In the genomic region with DNA sequence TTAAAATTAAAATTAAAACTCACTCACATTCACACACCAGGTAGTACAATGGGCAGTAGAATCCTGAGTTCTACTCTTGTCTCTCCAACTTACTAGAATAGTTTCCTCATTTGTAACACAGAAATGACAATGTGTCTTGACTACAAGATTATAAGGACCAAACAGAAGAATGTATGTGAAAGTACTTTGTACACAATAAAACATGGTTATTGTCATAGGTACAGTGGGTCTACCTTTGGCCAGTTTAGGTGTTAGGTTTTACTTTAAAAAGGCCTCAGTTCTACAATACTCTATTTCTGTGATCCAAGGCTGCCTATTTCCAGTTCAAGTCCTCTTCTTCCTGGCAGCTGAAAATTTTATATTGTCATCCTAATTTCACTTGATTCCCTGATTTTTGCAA, we compare ENCODE assay signal across 20 cellular contexts. TPM values are rescaled to one million over a fixed set of nuclear protein-coding genes. Genes with fewer than 3 reads are reported as not detected.
DNase-seq lines count a peak whose midpoint lies in the region; ATAC-seq and TF ChIP-seq lines count a peak whose summit lies in the region.
"Had no signal": no experiment of that assay in that cellular context is flagged by ENCODE, and none has a peak within 500 bp of the region (broad histone marks: within the 10 kb centered on the region; RNA-seq: fewer than 3 reads in every experiment).

No MANE protein-coding gene starts in this region.

- no peak for ATAC-seq in stimulated activated naive CD8-positive, alpha-beta T cell treated with anti-CD3 and anti-CD28 coated beads, Interleukin-15, Interleukin-2, amounts not matched to agents 100 U/mL and 50 U/mL, for 24 hours
- ATAC-seq in left colon = peak; percentile 54
- no peak for ATAC-seq in GM18858 (IDR thresholded peaks at IDR 0.05; ENCODE audit: unreplicated experiment)
- ATAC-seq: SK-N-SH treated with all-trans-retinoic acid at 6 μM for 48 hours had no signal

- POLR2A ChIA-PET in activated CD4-positive, alpha-beta memory T cell treated with anti-CD3 and anti-CD28 coated beads, Interleukin-2, amount 10 ng/mL, durations not matched to agents 7 days and 5 days (lab: Charles Lee) = interaction anchor here (1.2 to 2.7 kb wide), 5 partner anchors 9 to 223 kb away, joined by 3 to 29 read pairs (median 7); no protein-coding TSS in a partner anchor

- no peaks in the 10 kb centered on the region for H3K27me3 Mint-ChIP-seq in stimulated activated naive CD8-positive, alpha-beta T cell treated with anti-CD3 and anti-CD28 coated beads, Interleukin-15, Interleukin-2, amounts not matched to agents 100 ng/mL and 50 ng/mL, for 24 hours
- H3K27me3 Mint-ChIP-seq in activated CD4-positive, alpha-beta memory T cell treated with anti-CD3 and anti-CD28 coated beads, Interleukin-2, amount 10 ng/mL, durations not matched to agents 7 days and 5 days = no peaks in the 10 kb centered on the region
- H3K27me3 Mint-ChIP-seq: activated B cell treated with CpG ODN at 0.5 μM for 24 hours had no signal

- CTCF ChIA-PET in activated CD4-positive, alpha-beta memory T cell treated with anti-CD3 and anti-CD28 coated beads, Interleukin-2, amount 10 ng/mL, durations not matched to agents 7 days and 5 days (lab: Charles Lee) = interaction anchor here (0.7 to 4.1 kb wide), 7 partner anchors 11 to 1462 kb away, joined by 4 to 21 read pairs (median 12); no protein-coding TSS in a partner anchor

- no peak for DNase-seq in stimulated activated naive CD8-positive, alpha-beta T cell treated with anti-CD3 and anti-CD28 coated beads, Interleukin-15, Interleukin-2, amounts not matched to agents 100 U/mL and 50 U/mL, for 24 hours
- DNase-seq in activated CD4-positive, alpha-beta memory T cell treated with anti-CD3 and anti-CD28 coated beads, Interleukin-2, amount 10 ng/mL, durations not matched to agents 7 days and 5 days = no peak
- DNase-seq in left colon = no peak
- DNase-seq in right atrium auricular region (ENCODE audit: low spot score) = no peak
- no peak for DNase-seq in DMS 273 treated with DMSO at 0.1 percent for 48 hours (lab: John Stamatoyannopoulos, UW)
- DNase-seq: activated B cell treated with CpG ODN at 0.5 μM for 24 hours; activated CD8-positive, alpha-beta memory T cell treated with anti-CD3 and anti-CD28 coated beads for 24 hours; adrenal gland; DMS79; GF-D8; GM23248; islet precursor cell; NCI-H82; posterior cingulate gyrus; right lobe of liver had no signal

- H3K9me3 ChIP-seq in right atrium auricular region = no peaks in the 10 kb centered on the region
- H3K9me3 ChIP-seq: adrenal gland, right lobe of liver, tibial nerve had no signal

- no peaks in the 10 kb centered on the region for H3K27me3 ChIP-seq in right atrium auricular region
- H3K27me3 ChIP-seq: adrenal gland, right lobe of liver, tibial nerve had no signal

- TF ChIP-seq CTCF in right atrium auricular region (IDR thresholded peaks at IDR 0.05) = no peak

- H3K36me3 Mint-ChIP-seq in stimulated activated naive CD8-positive, alpha-beta T cell treated with anti-CD3 and anti-CD28 coated beads, Interleukin-15, Interleukin-2, amounts not matched to agents 100 ng/mL and 50 ng/mL, for 24 hours (ENCODE audit: low read depth) = no peaks in the 10 kb centered on the region
- H3K36me3 Mint-ChIP-seq in activated CD4-positive, alpha-beta memory T cell treated with anti-CD3 and anti-CD28 coated beads, Interleukin-2, amount 10 ng/mL, durations not matched to agents 7 days and 5 days (ENCODE audit: low read depth) = no peaks in the 10 kb centered on the region

- no peak overlapping the region for H3K4me3 ChIP-seq in right atrium auricular region
- H3K4me3 ChIP-seq: adrenal gland, right lobe of liver had no signal

- peaks cover 67% of the 10 kb centered on the region for H3K4me1 Mint-ChIP-seq in stimulated activated naive CD8-positive, alpha-beta T cell treated with anti-CD3 and anti-CD28 coated beads, Interleukin-15, Interleukin-2, amounts not matched to agents 100 ng/mL and 50 ng/mL, for 24 hours (ENCODE audit: low read depth)
- H3K4me1 Mint-ChIP-seq in activated CD4-positive, alpha-beta memory T cell treated with anti-CD3 and anti-CD28 coated beads, Interleukin-2, amount 10 ng/mL, durations not matched to agents 7 days and 5 days = peaks cover 57% of the 10 kb centered on the region

- peak overlapping the region; percentile 52 for H3K27ac Mint-ChIP-seq in stimulated activated naive CD8-positive, alpha-beta T cell treated with anti-CD3 and anti-CD28 coated beads, Interleukin-15, Interleukin-2, amounts not matched to agents 100 ng/mL and 50 ng/mL, for 24 hours
- peak overlapping the region; percentile 89 for H3K27ac Mint-ChIP-seq in activated CD4-positive, alpha-beta memory T cell treated with anti-CD3 and anti-CD28 coated beads, Interleukin-2, amount 10 ng/mL, durations not matched to agents 7 days and 5 days
- H3K27ac Mint-ChIP-seq: activated B cell treated with CpG ODN at 0.5 μM for 24 hours had no signal

- H3K27ac ChIP-seq in right atrium auricular region = no peak overlapping the region
- H3K27ac ChIP-seq: tibial nerve had no signal

- peaks cover 0 to 53% of the 10 kb centered on the region in 2 donors for H3K4me1 ChIP-seq in right atrium auricular region

- no peaks in the 10 kb centered on the region for H3K9me3 Mint-ChIP-seq in stimulated activated naive CD8-positive, alpha-beta T cell treated with anti-CD3 and anti-CD28 coated beads, Interleukin-15, Interleukin-2, amounts not matched to agents 100 ng/mL and 50 ng/mL, for 24 hours
- H3K9me3 Mint-ChIP-seq in activated CD4-positive, alpha-beta memory T cell treated with anti-CD3 and anti-CD28 coated beads, Interleukin-2, amount 10 ng/mL, durations not matched to agents 7 days and 5 days = no peaks in the 10 kb centered on the region
- H3K9me3 Mint-ChIP-seq: activated B cell treated with CpG ODN at 0.5 μM for 24 hours, neural crest cell had no signal

- H3K36me3 ChIP-seq in right atrium auricular region = no peaks in the 10 kb centered on the region
- H3K36me3 ChIP-seq: adrenal gland, right lobe of liver, tibial nerve had no signal

- intact Hi-C loops in left colon (cut with DNase I, micrococcal nuclease) = no loop called here

- no peak overlapping the region for H3K4me3 Mint-ChIP-seq in stimulated activated naive CD8-positive, alpha-beta T cell treated with anti-CD3 and anti-CD28 coated beads, Interleukin-15, Interleukin-2, amounts not matched to agents 100 ng/mL and 50 ng/mL, for 24 hours
- no peak overlapping the region for H3K4me3 Mint-ChIP-seq in activated CD4-positive, alpha-beta memory T cell treated with anti-CD3 and anti-CD28 coated beads, Interleukin-2, amount 10 ng/mL, durations not matched to agents 7 days and 5 days
- H3K4me3 Mint-ChIP-seq: activated B cell treated with CpG ODN at 0.5 μM for 24 hours, neural crest cell had no signal

RNA-seq across cellular contexts. Expression of a gene that starts 50.2 kb away (rescaled TPM):
- total RNA-seq in activated CD4-positive, alpha-beta memory T cell treated with anti-CD3 and anti-CD28 coated beads, Interleukin-2, amount 10 ng/mL, durations not matched to agents 7 days and 5 days = 10 to 100 TPM; 19.4 to 21.8 TPM
- total RNA-seq in left colon = 10 to 100 TPM; 43.7 to 57.8 TPM
- total RNA-seq in right atrium auricular region = 10 to 100 TPM; 28.7 to 29.3 TPM
